Comparison of ENCODE assay signal across 27 cellular contexts in genomic region chr14:104502060-104502459, GRCh38.
"Had no signal": no experiment of that assay in that cellular context is flagged by ENCODE, and none has a peak within 500 bp of the region (broad histone marks: within the 10 kb centered on the region; RNA-seq: fewer than 3 reads in every experiment).

No MANE protein-coding gene starts in this region.

- H3K4me3 Mint-ChIP-seq: stimulated activated effector memory CD8-positive, alpha-beta T cell treated with anti-CD3 and anti-CD28 coated beads, Interleukin-12 subunit alpha, Interleukin-12 subunit beta, amount 100 ng/mL, for 72 hours; stimulated activated memory B cell treated with anti-CD40 and anti-IgM and Interleukin-4, amounts not matched to agents 10 μg/mL and 1 μg/mL and 100 μg/mL, for 72 hours; stimulated activated naive B cell treated with anti-CD40 and anti-IgM and Interleukin-4, amounts not matched to agents 10 μg/mL and 1 μg/mL and 100 μg/mL, for 72 hours; stimulated activated naive CD8-positive, alpha-beta T cell treated with anti-CD3 and anti-CD28 coated beads, Interleukin-15, amount 100 ng/mL, for 72 hours; stimulated activated naive CD8-positive, alpha-beta T cell treated with anti-CD3 and anti-CD28 coated beads, Interleukin-15, Interleukin-2, amounts not matched to agents 100 ng/mL and 50 ng/mL, for 24 hours; type B pancreatic cell had no signal

- H3K36me3 Mint-ChIP-seq: stimulated activated effector memory CD8-positive, alpha-beta T cell treated with anti-CD3 and anti-CD28 coated beads, Interleukin-12 subunit alpha, Interleukin-12 subunit beta, amount 100 ng/mL, for 72 hours; stimulated activated memory B cell treated with anti-CD40 and anti-IgM and Interleukin-4, amounts not matched to agents 10 μg/mL and 1 μg/mL and 100 μg/mL, for 72 hours; type B pancreatic cell had no signal

- H3K27me3 ChIP-seq: testis, thyroid gland, tibial nerve, upper lobe of left lung, upper lobe of right lung, uterus, vagina had no signal

- H3K4me3 ChIP-seq: stomach, suprapubic skin, testis, thoracic aorta, thyroid gland, tibial artery, tibial nerve, transverse colon, upper lobe of left lung, upper lobe of right lung, uterus, vagina had no signal

- H3K27ac ChIP-seq: stomach, suprapubic skin, testis, thoracic aorta, thyroid gland, tibial artery, tibial nerve, transverse colon, upper lobe of left lung, upper lobe of right lung, uterus, vagina had no signal

- H3K4me1 ChIP-seq: stomach, suprapubic skin, testis, thyroid gland, tibial artery, tibial nerve, transverse colon, upper lobe of left lung, upper lobe of right lung, uterus, vagina had no signal

- DNase-seq: stimulated activated CD4-positive, alpha-beta T cell treated with anti-CD3 and anti-CD28 coated beads, Interleukin-2, amount 100 ng/mL, for 48 hours; stimulated activated CD4-positive, alpha-beta T cell treated with anti-CD3 and anti-CD28 coated beads, Interleukin-4, amount 100 ng/mL, for 1 hour; stimulated activated CD4-positive, alpha-beta T cell treated with anti-CD3 and anti-CD28 coated beads, Interleukin-4, amount 100 ng/mL, for 24 hours; stimulated activated CD4-positive, alpha-beta T cell treated with anti-CD3 and anti-CD28 coated beads, Interleukin-4, amount 100 ng/mL, for 4 hours; stimulated activated naive B cell treated with anti-CD40 and anti-IgM and Interleukin-4, amounts not matched to agents 10 μg/mL and 1 μg/mL and 100 μg/mL, for 72 hours; stimulated activated naive CD4-positive, alpha-beta T cell; stimulated activated naive CD4-positive, alpha-beta T cell treated with Interleukin-2 at 50 U/mL for 16 hours; stimulated activated naive CD8-positive, alpha-beta T cell treated with anti-CD3 and anti-CD28 coated beads, Interleukin-15, amount 100 ng/mL, for 72 hours; stimulated activated naive CD8-positive, alpha-beta T cell treated with anti-CD3 and anti-CD28 coated beads, Interleukin-15, Interleukin-2, amounts not matched to agents 100 U/mL and 50 U/mL, for 24 hours; stomach; substantia nigra; testis; thyroid gland; tibial artery; transverse colon; trophoblast cell; upper lobe of left lung; upper lobe of right lung; uterus had no signal

- H3K9me3 ChIP-seq: testis, thyroid gland, upper lobe of right lung, uterus had no signal

- H3K27ac Mint-ChIP-seq: stimulated activated effector memory CD8-positive, alpha-beta T cell treated with anti-CD3 and anti-CD28 coated beads, Interleukin-12 subunit alpha, Interleukin-12 subunit beta, amount 100 ng/mL, for 72 hours; stimulated activated memory B cell treated with anti-CD40 and anti-IgM and Interleukin-4, amounts not matched to agents 10 μg/mL and 1 μg/mL and 100 μg/mL, for 72 hours; stimulated activated naive B cell treated with anti-CD40 and anti-IgM and Interleukin-4, amounts not matched to agents 10 μg/mL and 1 μg/mL and 100 μg/mL, for 72 hours; stimulated activated naive CD8-positive, alpha-beta T cell treated with anti-CD3 and anti-CD28 coated beads, Interleukin-15, amount 100 ng/mL, for 72 hours; stimulated activated naive CD8-positive, alpha-beta T cell treated with anti-CD3 and anti-CD28 coated beads, Interleukin-15, Interleukin-2, amounts not matched to agents 100 ng/mL and 50 ng/mL, for 24 hours; type B pancreatic cell had no signal

- H3K36me3 ChIP-seq: stomach, suprapubic skin, thoracic aorta, thyroid gland, tibial artery, tibial nerve, transverse colon, upper lobe of left lung, upper lobe of right lung, uterus, vagina had no signal

- H3K4me1 Mint-ChIP-seq: stimulated activated effector memory CD8-positive, alpha-beta T cell treated with anti-CD3 and anti-CD28 coated beads, Interleukin-12 subunit alpha, Interleukin-12 subunit beta, amount 100 ng/mL, for 72 hours; stimulated activated memory B cell treated with anti-CD40 and anti-IgM and Interleukin-4, amounts not matched to agents 10 μg/mL and 1 μg/mL and 100 μg/mL, for 72 hours; stimulated activated naive B cell treated with anti-CD40 and anti-IgM and Interleukin-4, amounts not matched to agents 10 μg/mL and 1 μg/mL and 100 μg/mL, for 72 hours; stimulated activated naive CD8-positive, alpha-beta T cell treated with anti-CD3 and anti-CD28 coated beads, Interleukin-15, amount 100 ng/mL, for 72 hours had no signal
